ENCODE assay signal across 25 cellular contexts in genomic region chr6:149250982-149251381, GRCh38.
DNase-seq lines count a peak whose midpoint lies in the region; FAIRE-seq and TF ChIP-seq lines count a peak whose summit lies in the region.
"Had no signal": no experiment of that assay in that cellular context is flagged by ENCODE, and none has a peak within 500 bp of the region (broad histone marks: within the 10 kb centered on the region; RNA-seq: fewer than 3 reads in every experiment).

No MANE protein-coding gene starts in this region.

- no peaks in the 10 kb centered on the region for H3K9me2 ChIP-seq in MM.1S (replicated peaks; ENCODE audit: insufficient read depth, low read length)

- DNase-seq in DMS53 (lab: John Stamatoyannopoulos, UW) (peak; percentile 5), DMS53 treated with DMSO at 0.1 percent for 48 hours (lab: John Stamatoyannopoulos, UW; ENCODE audit: unreplicated experiment) (no peak), bronchial epithelial cell (ENCODE audit: low read depth) (peak; percentile 7), GM19240 (ENCODE audit: insufficient read length, low spot score) (no peak), COLO829 (ENCODE audit: low spot score) (no peak), MM.1S (no peak)
- DNase-seq: ACHN; CD8-positive, alpha-beta memory T cell; DMS79; IMR-90; NCI-H1417; NCI-H1694 treated with DMSO at 0.1 percent for 48 hours; NCI-H2107; NCI-H446 treated with DMSO at 0.1 percent for 48 hours; NCI-H526 treated with DMSO at 0.1 percent for 48 hours; PC-3; SHP77 had no signal

- no peaks in the 10 kb centered on the region for H3K27me3 Mint-ChIP-seq in nephron (ENCODE audit: low read depth)

- no peaks in the 10 kb centered on the region for H3K36me3 Mint-ChIP-seq in nephron (ENCODE audit: low read depth)

- H2AFZ ChIP-seq in OCI-LY3 (ENCODE audit: low read depth, low read length) (no peak overlapping the region), MM.1S (ENCODE audit: low read length) (no peak overlapping the region)
- H2AFZ ChIP-seq: GM23338 had no signal

- H3K9me3 Mint-ChIP-seq in nephron, result peaks cover 3% of the 10 kb centered on the region
- H3K9me3 Mint-ChIP-seq: CD8-positive, alpha-beta memory T cell; GM23338 had no signal

- H3K9ac ChIP-seq in OCI-LY3 (ENCODE audit: low read length), result peak overlapping the region; percentile 14; the same call in 1 of the 2 replicates
- H3K9ac ChIP-seq in MM.1S (ENCODE audit: low read length), result no peak overlapping the region
- H3K9ac ChIP-seq: BLaER1 had no signal

- H3K9me3 ChIP-seq in OCI-LY3 (ENCODE audit: insufficient read depth, low read length), result no peaks in the 10 kb centered on the region
- H3K9me3 ChIP-seq in MM.1S (replicated peaks; ENCODE audit: insufficient read depth, low read length), result no peaks in the 10 kb centered on the region
- H3K9me3 ChIP-seq: HAP-1 had no signal

- no peak for FAIRE-seq in bronchial epithelial cell (lab: Jason Lieb, UNC)
- FAIRE-seq: GM19239, HTR-8/SVneo had no signal

- no peak for TF ChIP-seq CTCF in OCI-LY3 (IDR thresholded peaks at IDR 0.05; ENCODE audit: low read depth, low read length)
- no peak for TF ChIP-seq CTCF in bronchial epithelial cell (IDR thresholded peaks at IDR 0.05; ENCODE audit: insufficient read depth, low read length, severe bottlenecking)
- TF ChIP-seq CTCF in nephron (IDR thresholded peaks at IDR 0.05; ENCODE audit: unreplicated experiment in 3 of 3), result no peak
- TF ChIP-seq CTCF in MM.1S (IDR thresholded peaks at IDR 0.05; ENCODE audit: low read length), result no peak

- no peaks in the 10 kb centered on the region for H3K27me3 ChIP-seq in OCI-LY3 (ENCODE audit: low read depth, low read length)
- H3K27me3 ChIP-seq in bronchial epithelial cell (ENCODE audit: control insufficient read depth, insufficient read depth, low read length), result no peaks in the 10 kb centered on the region
- no peaks in the 10 kb centered on the region for H3K27me3 ChIP-seq in MM.1S (replicated peaks; ENCODE audit: insufficient read depth, low read length)
- H3K27me3 ChIP-seq: BLaER1 had no signal

- H3F3A ChIP-seq in MM.1S (ENCODE audit: insufficient read depth, low read length), result peaks cover 11% of the 10 kb centered on the region

- H4K20me1 ChIP-seq in OCI-LY3 (ENCODE audit: insufficient read depth, low read length) (no peaks in the 10 kb centered on the region), MM.1S (ENCODE audit: insufficient read depth, low read length) (no peaks in the 10 kb centered on the region)
- H4K20me1 ChIP-seq: BLaER1 had no signal

- H3K79me2 ChIP-seq in OCI-LY3 (ENCODE audit: low read length) (no peaks in the 10 kb centered on the region), MM.1S (ENCODE audit: low read length) (no peaks in the 10 kb centered on the region)

- peaks cover 32% of the 10 kb centered on the region for H3K4me1 Mint-ChIP-seq in nephron

- H3K4me1 ChIP-seq in OCI-LY3 (ENCODE audit: low read length) (peaks cover 84% of the 10 kb centered on the region), MM.1S (ENCODE audit: low read length) (0 out of 2 replicates have a peak, but pooled peaks cover 12% of the 10 kb centered on the region)
- H3K4me1 ChIP-seq: HAP-1 had no signal

- peak overlapping the region; percentile 73 for H3K4me2 ChIP-seq in OCI-LY3 (ENCODE audit: low read length)
- no peak overlapping the region for H3K4me2 ChIP-seq in MM.1S (ENCODE audit: low read depth, low read length)
- H3K4me2 ChIP-seq: BLaER1, GM23338 had no signal

- H3K36me3 ChIP-seq in OCI-LY3 (replicated peaks; ENCODE audit: low read depth, low read length) (no peaks in the 10 kb centered on the region), bronchial epithelial cell (ENCODE audit: control insufficient read depth, insufficient read depth, low read length) (no peaks in the 10 kb centered on the region), MM.1S (replicated peaks; ENCODE audit: insufficient read depth, low read length) (no peaks in the 10 kb centered on the region)
- H3K36me3 ChIP-seq: BLaER1, HAP-1 had no signal

- peak overlapping the region in 2 of 3 experiments; percentile 34 to 74 for H3K27ac Mint-ChIP-seq in nephron
- H3K27ac Mint-ChIP-seq: GM23338 had no signal

- H3K27ac ChIP-seq in OCI-LY3 (ENCODE audit: low read length) (peak overlapping the region; percentile 78), MM.1S (ENCODE audit: low read length) (no peak overlapping the region)
- H3K27ac ChIP-seq: 22Rv1, BLaER1 had no signal

- H3K4me3 Mint-ChIP-seq in nephron, result no peak overlapping the region
- H3K4me3 Mint-ChIP-seq: CD8-positive, alpha-beta memory T cell; GM23338 had no signal

- H3K4me3 ChIP-seq in OCI-LY3 (ENCODE audit: low read length) (peak overlapping the region; percentile 72; the same call in 1 of the 2 replicates), bronchial epithelial cell (ENCODE audit: low read depth, low read length) (no peak overlapping the region), MM.1S (ENCODE audit: low read length) (no peak overlapping the region)
- H3K4me3 ChIP-seq: BLaER1, GM23338, HAP-1 had no signal

Comparison
In these comparisons a context has a peak if more than half of its experiments do, and no peak if none do; other contexts are left out.
1. DNase-seq: peak in DMS53 (single experiment) and bronchial epithelial cell (single experiment); none in DMS53 treated with DMSO at 0.1 percent for 48 hours (single experiment), GM19240 (single experiment), COLO829 (single experiment) and MM.1S (single experiment).